In the genomic region with DNA sequence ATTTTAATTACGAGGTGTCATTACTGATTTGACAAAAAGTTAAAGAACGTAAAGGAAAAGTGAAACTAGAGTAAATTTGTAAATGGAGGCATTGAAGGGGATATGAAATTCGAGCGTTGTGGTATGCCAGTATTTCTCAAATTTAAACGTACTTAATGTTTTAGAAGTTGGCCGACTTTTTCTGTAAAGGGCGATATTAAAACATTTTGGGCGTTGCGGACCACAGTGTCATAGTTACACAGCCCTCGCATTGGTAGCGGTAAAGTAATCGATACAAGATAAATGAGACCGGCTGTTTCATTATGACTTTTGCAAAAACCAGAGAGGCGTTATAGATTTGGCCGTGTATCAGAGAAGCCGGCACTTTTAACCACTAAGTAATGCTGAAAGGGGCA, we compare ENCODE assay signal across 8 cellular contexts. TPM values are rescaled to one million over a fixed set of nuclear protein-coding genes. Genes with fewer than 3 reads are reported as not detected.
DNase-seq lines count a peak whose midpoint lies in the region; ATAC-seq and TF ChIP-seq lines count a peak whose summit lies in the region.

No MANE protein-coding gene starts in this region.

- no peaks in the 10 kb centered on the region for H3K9me3 ChIP-seq in testis

- DNase-seq in DMS153 treated with DMSO at 0.1 percent for 48 hours (lab: John Stamatoyannopoulos, UW; ENCODE audit: unreplicated experiment) (peak; percentile 50), DMS153 (lab: John Stamatoyannopoulos, UW) (no peak), kidney epithelial cell (ENCODE audit: low read depth) (no peak), testis (no peak), NK-92 (lab: John Stamatoyannopoulos, UW; ENCODE audit: unreplicated experiment) (no peak)
- DNase-seq in stimulated activated CD8-positive, alpha-beta memory T cell treated with anti-CD3 and anti-CD28 coated beads, Interleukin-4, amount 100 ng/mL, for 48 hours: no peak

- no peaks in the 10 kb centered on the region for H3K27me3 ChIP-seq in kidney epithelial cell (ENCODE audit: control insufficient read depth, insufficient read depth, low read length)
- no peaks in the 10 kb centered on the region for H3K27me3 ChIP-seq in testis

- no peak for TF ChIP-seq CTCF in kidney epithelial cell (IDR thresholded peaks at IDR 0.05; ENCODE audit: insufficient read depth, low read length, poor library complexity, severe bottlenecking)
- TF ChIP-seq CTCF in testis (IDR thresholded peaks at IDR 0.05): no peak

- H3K4me1 Mint-ChIP-seq in activated naive CD4-positive, alpha-beta T cell treated with anti-CD3 and anti-CD28 coated beads, Interleukin-2, amount 50 U/mL, for 24 hours: peaks cover 33% of the 10 kb centered on the region

- no peaks in the 10 kb centered on the region for H3K27me3 Mint-ChIP-seq in activated naive CD4-positive, alpha-beta T cell treated with anti-CD3 and anti-CD28 coated beads, Interleukin-2, amount 50 U/mL, for 24 hours

- H3K27ac Mint-ChIP-seq in activated naive CD4-positive, alpha-beta T cell treated with anti-CD3 and anti-CD28 coated beads, Interleukin-2, amount 50 U/mL, for 24 hours: peak overlapping the region; percentile 96

- intact Hi-C loops in testis (cut with DNase I; ENCODE audit: low total_unique reads): no loop called here

- no peaks in the 10 kb centered on the region for H3K9me3 Mint-ChIP-seq in activated naive CD4-positive, alpha-beta T cell treated with anti-CD3 and anti-CD28 coated beads, Interleukin-2, amount 50 U/mL, for 24 hours

- H3K4me1 ChIP-seq in testis: peaks cover 9% of the 10 kb centered on the region

- no peaks in the 10 kb centered on the region for H3K36me3 Mint-ChIP-seq in activated naive CD4-positive, alpha-beta T cell treated with anti-CD3 and anti-CD28 coated beads, Interleukin-2, amount 50 U/mL, for 24 hours

- peak overlapping the region; percentile 97 for H3K4me3 Mint-ChIP-seq in activated naive CD4-positive, alpha-beta T cell treated with anti-CD3 and anti-CD28 coated beads, Interleukin-2, amount 50 U/mL, for 24 hours

- peak; percentile 22 for ATAC-seq in HG03280 (IDR thresholded peaks at IDR 0.05; ENCODE audit: unreplicated experiment)

- H3K27ac ChIP-seq in testis: peak overlapping the region; percentile 56 to 64

- H3K4me3 ChIP-seq in kidney epithelial cell (ENCODE audit: low read depth, low read length) (peak overlapping the region; percentile 81), testis (peak overlapping the region; percentile 39 to 53)

- 5 to 6% methylated on average over 16 of the region's 16 CpGs for WGBS in testis, 2 donors

- no peak for TF ChIP-seq POLR2A in testis (IDR thresholded peaks at IDR 0.05)

- H3K36me3 ChIP-seq in kidney epithelial cell (ENCODE audit: control insufficient read depth, insufficient read depth, low read length) (no peaks in the 10 kb centered on the region), testis (ENCODE audit: low read depth, missing control alignments) (no peaks in the 10 kb centered on the region)

RNA-seq across cellular contexts. Expression of gene OR2B2, which starts 39.6 kb away (rescaled TPM):
- total RNA-seq in kidney epithelial cell: not detected in 2 replicates
- not detected for total RNA-seq in testis
- not detected for polyA plus RNA-seq in testis (ENCODE audit: insufficient read depth, low read depth, low replicate concordance)
